Comparison of ENCODE assay signal across 7 cellular contexts in genomic region chr10:113960617-113961260, GRCh38.
DNase-seq lines count a peak whose midpoint lies in the region; ATAC-seq lines count a peak whose summit lies in the region.

No MANE protein-coding gene starts in this region.

- H3K4me1 ChIP-seq in SJSA1 (replicated peaks) = peaks cover 48% of the 10 kb centered on the region

- no peaks in the 10 kb centered on the region for H3K9me3 ChIP-seq in SJSA1 (replicated peaks)

- no peaks in the 10 kb centered on the region for H3K27me3 ChIP-seq in SJSA1 (replicated peaks)

- peak; percentile 56 for ATAC-seq in GM18498 (IDR thresholded peaks at IDR 0.05; ENCODE audit: unreplicated experiment)
- peak; percentile 31 for ATAC-seq in HG02884 (IDR thresholded peaks at IDR 0.05; ENCODE audit: unreplicated experiment)

- H3K36me3 ChIP-seq in SJSA1 = no peaks in the 10 kb centered on the region

- H3K27ac ChIP-seq in SJSA1 = peak overlapping the region; percentile 94; the same call in 1 of the 2 replicates

- peak in 1 of 2 experiments; percentile 22 for DNase-seq in SJSA1 (ENCODE audit: low read depth in 1 of 2, low spot score in 2 of 2)
- DNase-seq in germinal center (ENCODE audit: low spot score) = peak; percentile 8
- DNase-seq in inferior parietal cortex (ENCODE audit: extremely low spot score) = no peak
- no peak for DNase-seq in GOT3 (lab: John Stamatoyannopoulos, UW)
- no peak for DNase-seq in NCI-H446 (lab: John Stamatoyannopoulos, UW)

- no peak overlapping the region for H3K4me3 ChIP-seq in SJSA1
